25 cellular contexts compared by ENCODE assay signal in the genomic region with DNA sequence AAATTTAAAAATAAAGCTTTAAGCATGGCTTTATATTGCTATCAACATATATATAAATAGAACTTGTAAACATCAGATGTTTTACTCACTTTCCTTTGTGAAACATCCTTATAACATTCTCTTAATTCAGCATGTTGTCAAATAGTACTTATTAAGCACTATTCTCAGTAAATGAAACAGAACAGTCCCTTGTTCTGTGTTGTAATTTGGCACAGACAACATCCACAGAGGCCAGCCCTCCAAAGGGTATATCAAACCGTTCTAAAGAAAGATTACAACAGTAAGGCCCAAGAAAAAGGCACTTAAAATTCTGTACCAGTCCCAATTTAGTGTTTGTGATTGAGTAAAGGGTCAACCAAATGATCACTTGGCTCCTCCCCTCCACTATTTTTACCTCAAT. TPM values are rescaled to one million over a fixed set of nuclear protein-coding genes. Genes with fewer than 3 reads are reported as not detected.
A peak's percentile ranks its signal among the peaks of the same experiment; 100 is the strongest.
DNase-seq lines count a peak whose midpoint lies in the region; ATAC-seq and TF ChIP-seq lines count a peak whose summit lies in the region.
"Had no signal": no experiment of that assay in that cellular context is flagged by ENCODE, and none has a peak within 500 bp of the region (broad histone marks: within the 10 kb centered on the region; RNA-seq: fewer than 3 reads in every experiment).

No MANE protein-coding gene starts in this region.

- H3K27ac ChIP-seq in ACC112 (ENCODE audit: low read depth, low read length): peak overlapping the region; percentile 90
- no peak overlapping the region for H3K27ac ChIP-seq in CD8-positive, alpha-beta T cell (ENCODE audit: low read depth, low read length)
- H3K27ac ChIP-seq: ascending aorta; BLaER1 treated with 17β-estradiol and CSF1 and Interleukin-3, amounts not matched to agents 10 nM and 100 nM; esophagus muscularis mucosa; HL-60 had no signal

- CTCF ChIA-PET in CD8-positive, alpha-beta T cell (lab: Charles Lee): no interaction called here

- H3K27ac Mint-ChIP-seq in CD8-positive, alpha-beta T cell: no peak overlapping the region
- H3K27ac Mint-ChIP-seq: effector memory CD8-positive, alpha-beta T cell; stimulated activated naive CD8-positive, alpha-beta T cell treated with anti-CD3 and anti-CD28 coated beads, Interleukin-15, Interleukin-2, amounts not matched to agents 100 ng/mL and 50 ng/mL, for 24 hours had no signal

- peaks cover 23% of the 10 kb centered on the region for H3K79me2 ChIP-seq in ACC112 (ENCODE audit: control insufficient read depth, insufficient read depth, low read length, unreplicated experiment)

- no peaks in the 10 kb centered on the region for H3K27me3 ChIP-seq in ACC112 (ENCODE audit: insufficient read depth, low read length)
- H3K27me3 ChIP-seq in CD8-positive, alpha-beta T cell (ENCODE audit: insufficient read depth, low read length): no peaks in the 10 kb centered on the region
- H3K27me3 ChIP-seq: ascending aorta; BLaER1 treated with 17β-estradiol and CSF1 and Interleukin-3, amounts not matched to agents 10 nM and 100 nM; esophagus muscularis mucosa; tibial artery had no signal

- no peak for TF ChIP-seq CTCF in cardiac fibroblast (IDR thresholded peaks at IDR 0.05; ENCODE audit: low read depth, low read length)
- TF ChIP-seq CTCF in omental fat pad (IDR thresholded peaks at IDR 0.05): no peak
- no peak for TF ChIP-seq CTCF in CD8-positive, alpha-beta T cell (IDR thresholded peaks at IDR 0.05)

- no peak overlapping the region for H3K4me3 Mint-ChIP-seq in CD8-positive, alpha-beta T cell
- H3K4me3 Mint-ChIP-seq: activated T-cell treated with anti-CD3 and anti-CD28 coated beads, Interleukin-2, amount 50 U/mL, for 4 hours; effector memory CD8-positive, alpha-beta T cell; stimulated activated naive CD8-positive, alpha-beta T cell treated with anti-CD3 and anti-CD28 coated beads, Interleukin-15, Interleukin-2, amounts not matched to agents 100 ng/mL and 50 ng/mL, for 24 hours had no signal

- H3K4me3 ChIP-seq in ACC112 (ENCODE audit: low read depth, low read length) (no peak overlapping the region), cardiac fibroblast (replicated peaks in 1 of 2; ENCODE audit: low read depth in 2 of 2, low read length in 2 of 2) (no peak overlapping the region)
- no peak overlapping the region for H3K4me3 ChIP-seq in CD8-positive, alpha-beta T cell (ENCODE audit: low read depth, low read length)
- H3K4me3 ChIP-seq: ascending aorta; BLaER1 treated with 17β-estradiol and CSF1 and Interleukin-3, amounts not matched to agents 10 nM and 100 nM; esophagus muscularis mucosa; tibial artery had no signal

- no peaks in the 10 kb centered on the region for H3K9me3 ChIP-seq in CD8-positive, alpha-beta T cell (ENCODE audit: low read length)
- H3K9me3 ChIP-seq: ascending aorta, esophagus muscularis mucosa, tibial artery had no signal

- POLR2A ChIA-PET in CD8-positive, alpha-beta T cell (lab: Charles Lee): no interaction called here

- peak; percentile 86 for ATAC-seq in Right ventricle myocardium superior (ENCODE audit: poor library complexity)
- peak; percentile 68 for ATAC-seq in omental fat pad (ENCODE audit: low FRiP score)
- ATAC-seq in GM18868 (IDR thresholded peaks at IDR 0.05; ENCODE audit: unreplicated experiment): no peak
- no peak for ATAC-seq in CD8-positive, alpha-beta T cell
- ATAC-seq: activated CD4-positive, CD25-positive, alpha-beta regulatory T cell treated with anti-CD3 and anti-CD28 coated beads, Interleukin-2, amount 50 U/mL, for 24 hours; activated T-cell treated with anti-CD3 and anti-CD28 coated beads, Interleukin-2, amount 50 U/mL, for 4 hours; effector memory CD8-positive, alpha-beta T cell had no signal

- H3K36me3 Mint-ChIP-seq in CD8-positive, alpha-beta T cell: no peaks in the 10 kb centered on the region

- intact Hi-C loops in Right ventricle myocardium superior (cut with DNase I): loop anchor here (10.0 kb wide), 1 partner anchor 70 kb away; no protein-coding TSS in a partner anchor
- intact Hi-C loops in CD8-positive, alpha-beta T cell (cut with DNase I, micrococcal nuclease): no loop called here

- H3K27me3 Mint-ChIP-seq in CD8-positive, alpha-beta T cell (ENCODE audit: low read depth): peaks cover 8% of the 10 kb centered on the region

- H3K4me1 Mint-ChIP-seq in CD8-positive, alpha-beta T cell (ENCODE audit: low read depth): no peaks in the 10 kb centered on the region

- peaks cover 40% of the 10 kb centered on the region for H3K4me1 ChIP-seq in ACC112 (ENCODE audit: control insufficient read depth, insufficient read depth, low read length, unreplicated experiment)
- no peaks in the 10 kb centered on the region for H3K4me1 ChIP-seq in CD8-positive, alpha-beta T cell (ENCODE audit: insufficient read depth, low read length)

- no peaks in the 10 kb centered on the region for H3K9me3 Mint-ChIP-seq in CD8-positive, alpha-beta T cell
- H3K9me3 Mint-ChIP-seq: stimulated activated naive CD8-positive, alpha-beta T cell treated with anti-CD3 and anti-CD28 coated beads, Interleukin-15, Interleukin-2, amounts not matched to agents 100 ng/mL and 50 ng/mL, for 24 hours had no signal

- H2AFZ ChIP-seq in ACC112 (ENCODE audit: low read length, unreplicated experiment): no peak overlapping the region

- H3K36me3 ChIP-seq in ACC112 (ENCODE audit: insufficient read depth, low read length): no peaks in the 10 kb centered on the region
- no peaks in the 10 kb centered on the region for H3K36me3 ChIP-seq in CD8-positive, alpha-beta T cell (ENCODE audit: insufficient read depth, low read length)
- H3K36me3 ChIP-seq: ascending aorta; BLaER1 treated with 17β-estradiol and CSF1 and Interleukin-3, amounts not matched to agents 10 nM and 100 nM; esophagus muscularis mucosa; tibial artery had no signal

- peak; percentile 25 to 78 for DNase-seq in cardiac fibroblast (ENCODE audit: low read depth in 2 of 2)
- no peak for DNase-seq in Right ventricle myocardium superior
- no peak for DNase-seq in omental fat pad (ENCODE audit: low spot score)
- no peak for DNase-seq in CD8-positive, alpha-beta T cell
- no peak for DNase-seq in GDM1 (lab: John Stamatoyannopoulos, UW)
- no peak for DNase-seq in NCI-H2196 treated with DMSO at 0.1 percent for 48 hours (lab: John Stamatoyannopoulos, UW; ENCODE audit: unreplicated experiment)
- DNase-seq: activated naive CD4-positive, alpha-beta T cell treated with Interleukin-2 at 50 U/mL for 16 hours; activated T-cell treated with anti-CD3 and anti-CD28 coated beads, Interleukin-2, amount 50 U/mL, for 4 hours; effector memory CD8-positive, alpha-beta T cell; EL; H7; NCI-H1092; NCI-H2029; NCI-H345; SHP77 treated with DMSO at 0.1 percent for 48 hours; stimulated activated CD4-positive, alpha-beta T cell treated with anti-CD3 and anti-CD28 coated beads, Interleukin-4, amount 100 ng/mL, for 4 hours; tibial artery had no signal

RNA-seq across cellular contexts. Expression of a gene that starts 46.0 kb away (rescaled TPM):
- total RNA-seq in Right ventricle myocardium superior (23.5 TPM), omental fat pad (10 to 100 TPM; 11.2 to 22.4 (median 13.8) TPM)
- under 1 TPM; 0.16 to 0.25 TPM for total RNA-seq in CD8-positive, alpha-beta T cell

Comparison
In these comparisons a context has a peak if more than half of its experiments do, and no peak if none do; other contexts are left out.
1. DNase-seq: peak in cardiac fibroblast (2 of 2); none in Right ventricle myocardium superior (single experiment), omental fat pad (single experiment), CD8-positive, alpha-beta T cell (0 of 7), GDM1 (single experiment) and NCI-H2196 treated with DMSO at 0.1 percent for 48 hours (single experiment).
2. ATAC-seq: peak in Right ventricle myocardium superior (single experiment) and omental fat pad (single experiment); none in GM18868 (single experiment) and CD8-positive, alpha-beta T cell (single experiment).
3. RNA of a gene that starts 46.0 kb away (total RNA-seq): 23.5 TPM in Right ventricle myocardium superior (single experiment) and 11.2 to 22.4 TPM in omental fat pad; 0.16 to 0.25 TPM in CD8-positive, alpha-beta T cell; every median in the first group is over 4 times any median in the second.